3 cellular contexts compared by ENCODE assay signal in genomic region chr1:98681812-98682211, GRCh38.
"Had no signal": no experiment of that assay in that cellular context is flagged by ENCODE, and none has a peak within 500 bp of the region (broad histone marks: within the 10 kb centered on the region; RNA-seq: fewer than 3 reads in every experiment).

No MANE protein-coding gene starts in this region.

- DNase-seq: GDM1, GF-D8 had no signal

- H3K4me3 ChIP-seq: GM12878 had no signal
